In genomic region chr19:45159971-45160324, GRCh38 we compare ENCODE assay signal across 24 cellular contexts. TPM values are rescaled to one million over a fixed set of nuclear protein-coding genes. Genes with fewer than 3 reads are reported as not detected.
DNase-seq lines count a peak whose midpoint lies in the region; ATAC-seq, FAIRE-seq and TF ChIP-seq lines count a peak whose summit lies in the region.
"Had no signal": no experiment of that assay in that cellular context is flagged by ENCODE, and none has a peak within 500 bp of the region (broad histone marks: within the 10 kb centered on the region; RNA-seq: fewer than 3 reads in every experiment).

No MANE protein-coding gene starts in this region.

- H3K9me3 ChIP-seq in HepG2 (ENCODE audit: low read length) (no peaks in the 10 kb centered on the region), right lobe of liver (no peaks in the 10 kb centered on the region), WERI-Rb-1 (ENCODE audit: severe bottlenecking) (no peaks in the 10 kb centered on the region), mucosa of stomach (ENCODE audit: control insufficient read depth, low read length) (no peaks in the 10 kb centered on the region)
- H3K9me3 ChIP-seq: BLaER1 treated with 17β-estradiol and CSF1 and Interleukin-3, amounts not matched to agents 10 nM and 100 nM; HAP-1 had no signal

- H2AFZ ChIP-seq in HepG2 (ENCODE audit: low read length) = no peak overlapping the region

- TF ChIP-seq EP300 in HepG2 (IDR thresholded peaks at IDR 0.05; ENCODE audit: low read depth in 2 of 2, low read length in 2 of 2) (no peak), HepG2 (CRISPR knock-in tag; IDR thresholded peaks at IDR 0.05; ENCODE audit: borderline replicate concordance) (no peak)

- intact Hi-C loops in HepG2 (cut with micrococcal nuclease; ENCODE audit: unreplicated experiment) (no loop called here), right lobe of liver (cut with DNase I) (loop anchor here in 1 of 2 donors (10.0 kb wide), 1 partner anchor 185 kb away; the partner anchor contains the start of gene KLC3)

- no peak overlapping the region for H3K27ac ChIP-seq in HepG2 (ENCODE audit: extremely low read length, insufficient read depth, low read length)
- H3K27ac ChIP-seq in right lobe of liver = no peak overlapping the region
- peak overlapping the region; percentile 26; the same call in 1 of the 2 replicates for H3K27ac ChIP-seq in WERI-Rb-1
- H3K27ac ChIP-seq: BLaER1 treated with 17β-estradiol and CSF1 and Interleukin-3, amounts not matched to agents 10 nM and 100 nM had no signal

- H3K4me1 ChIP-seq in HepG2 (ENCODE audit: insufficient read depth, low read length) (peaks cover 91% of the 10 kb centered on the region), right lobe of liver (no peaks in the 10 kb centered on the region), mucosa of stomach (ENCODE audit: control insufficient read depth, insufficient read depth, low read length) (peaks cover 37% of the 10 kb centered on the region)

- H3K9ac ChIP-seq in HepG2 (ENCODE audit: insufficient read depth, low read depth, low read length) (no peak overlapping the region), mucosa of stomach (ENCODE audit: low read length) (peak overlapping the region; percentile 34)

- in situ Hi-C loops in HepG2 (cut with HindIII; ENCODE audit: extremely low pct_ligation_motif_present, low pct_unique_long_range_greater_than_20kb) = no loop called here

- H3K27me3 ChIP-seq in HepG2 (ENCODE audit: control insufficient read depth in 1 of 2, insufficient read depth in 2 of 2, low read length in 2 of 2) (peaks cover 12 to 59% of the 10 kb centered on the region in 2 experiments; a peak in 4 of 5 replicates), right lobe of liver (no peaks in the 10 kb centered on the region), WERI-Rb-1 (ENCODE audit: insufficient read depth, low read depth, severe bottlenecking) (no peaks in the 10 kb centered on the region), mucosa of stomach (ENCODE audit: control insufficient read depth, insufficient read depth, low read length) (peaks cover 41% of the 10 kb centered on the region)

- TF ChIP-seq CTCF in HepG2 (CRISPR knock-in tag; IDR thresholded peaks at IDR 0.05) (no peak), right lobe of liver (IDR thresholded peaks at IDR 0.05) (no peak), WERI-Rb-1 (IDR thresholded peaks at IDR 0.05; ENCODE audit: low read depth, low read length) (no peak)

- H3K4me2 ChIP-seq in HepG2 (ENCODE audit: low read depth, low read length) = no peak overlapping the region

- ATAC-seq in HepG2 (no peak), right lobe of liver (no peak)

- H3K79me2 ChIP-seq in HepG2 (ENCODE audit: insufficient read depth, low read length) = no peaks in the 10 kb centered on the region

- no TSS peak for BruUV-seq in HepG2 (replicated peaks; lab: Mats Ljungman, UMichigan)

- CTCF ChIA-PET in HepG2 (lab: Yijun Ruan, JAX; ENCODE audit: low intra/inter-chr PET ratio, low total read pairs) = no interaction called here

- POLR2A ChIA-PET in HepG2 (lab: Yijun Ruan, JAX) = no interaction called here

- TF ChIP-seq POLR2A in HepG2 (IDR thresholded peaks at IDR 0.05; ENCODE audit: insufficient read depth in 1 of 2, low read depth in 2 of 2, low read length in 2 of 2) = no peak
- no peak for TF ChIP-seq POLR2A in right lobe of liver (IDR thresholded peaks at IDR 0.05)

- H3K4me3 ChIP-seq in HepG2 (replicated peaks in 1 of 3; ENCODE audit: insufficient read depth in 1 of 3, low read depth in 2 of 3, low read length in 3 of 3) (peak overlapping the region in 1 of 3 experiments; percentile 3; a peak in 1 of 6 replicates), right lobe of liver (no peak overlapping the region), WERI-Rb-1 (ENCODE audit: low read depth, low read length) (no peak overlapping the region), mucosa of stomach (ENCODE audit: low read length) (no peak overlapping the region)
- H3K4me3 ChIP-seq: BLaER1 treated with 17β-estradiol and CSF1 and Interleukin-3, amounts not matched to agents 10 nM and 100 nM; HAP-1 had no signal

- WGBS in HepG2 (ENCODE audit: low lambda C conversion rate) = 19% methylated on average over 10 of the region's 10 CpGs
- WGBS in right lobe of liver (ENCODE audit: insufficient coverage, low coverage, low lambda C conversion rate, missing lambda C conversion rate) = 56% methylated on average over 8 of the region's 10 CpGs

- no peak for FAIRE-seq in HepG2 (lab: Jason Lieb, UNC)
- FAIRE-seq: A204.1, G401.6 had no signal

- TF ChIP-seq RAD21 in HepG2 (CRISPR knock-in tag; IDR thresholded peaks at IDR 0.05) = no peak

- no peaks in the 10 kb centered on the region for H3K36me3 ChIP-seq in HepG2 (replicated peaks in 1 of 2; ENCODE audit: control insufficient read depth in 1 of 2, insufficient read depth in 2 of 2, low read length in 2 of 2)
- H3K36me3 ChIP-seq in right lobe of liver = no peaks in the 10 kb centered on the region
- no peaks in the 10 kb centered on the region; the same call in 1 of the 2 replicates for H3K36me3 ChIP-seq in WERI-Rb-1
- H3K36me3 ChIP-seq in mucosa of stomach (ENCODE audit: control insufficient read depth, insufficient read depth, low read length) = no peaks in the 10 kb centered on the region
- H3K36me3 ChIP-seq: BLaER1 treated with 17β-estradiol and CSF1 and Interleukin-3, amounts not matched to agents 10 nM and 100 nM; HAP-1 had no signal

- H4K20me1 ChIP-seq in HepG2 (ENCODE audit: insufficient read depth, low read length) = no peaks in the 10 kb centered on the region

- DNase-seq in HepG2 (ENCODE audit: low spot score) = no peak
- no peak for DNase-seq in right lobe of liver
- peak; percentile 7 for DNase-seq in WERI-Rb-1
- no peak for DNase-seq in NCI-H1105 (lab: John Stamatoyannopoulos, UW)
- DNase-seq in NCI-H345 (lab: John Stamatoyannopoulos, UW) = no peak
- no peak for DNase-seq in ecto neural progenitor cell (ENCODE audit: low spot score)
- DNase-seq: CD4-positive, alpha-beta T cell; GOT3; HFFc6; NCI-H1048; NCI-H1417 treated with DMSO at 0.1 percent for 48 hours; NCI-H1694 treated with DMSO at 0.1 percent for 48 hours; NCI-H2081 treated with DMSO at 0.1 percent for 48 hours; NCI-H2171; NCI-H524 treated with DMSO at 0.1 percent for 48 hours; NCI-H774; PC-3; SHP77 had no signal

RNA-seq across cellular contexts. Expression of gene NKPD1, which starts 0.8 kb away (rescaled TPM):
- not detected in 2 replicates for total RNA-seq in HepG2 (2016; rRNA removed; fragmentation: Illumina TruSeq; extraction: Trizol)
- not detected in 2 replicates for total RNA-seq in HepG2 (2016; cell fraction: cytosol; rRNA removed; fragmentation: Illumina TruSeq; extraction: Trizol; ENCODE audit: low read depth)
- total RNA-seq in HepG2 (2016; cell fraction: insoluble cytoplasmic fraction; rRNA removed; fragmentation: Illumina TruSeq; extraction: Trizol) = not detected in 2 replicates
- not detected in 2 replicates for total RNA-seq in HepG2 (2016; cell fraction: membrane; rRNA removed; fragmentation: Illumina TruSeq; extraction: Trizol)
- total RNA-seq in HepG2 (2016; cell fraction: nucleus; rRNA removed; fragmentation: Illumina TruSeq; extraction: Trizol) = not detected in 2 replicates
- polyA plus RNA-seq in HepG2 (2011; rRNA removed) = 0.03 and 0.10 TPM in 2 replicates
- polyA plus RNA-seq in HepG2 (2011; cell fraction: cytosol; rRNA removed) = 0.03 and 0.04 TPM in 2 replicates
- polyA plus RNA-seq in HepG2 (2011; cell fraction: nucleus; rRNA removed) = 0.42 and 0.51 TPM in 2 replicates
- polyA plus RNA-seq in HepG2 (2012) = 0.04 TPM in 1 of 2 replicates, not detected in the other
- polyA plus RNA-seq in HepG2 (2016; cell fraction: cytosol; fragmentation: Illumina TruSeq; extraction: Trizol; ENCODE audit: low read depth) = not detected in 2 replicates
- polyA plus RNA-seq in HepG2 (2016; cell fraction: insoluble cytoplasmic fraction; fragmentation: Illumina TruSeq; extraction: Trizol; ENCODE audit: low read depth) = not detected in 2 replicates
- not detected in 2 replicates for polyA plus RNA-seq in HepG2 (2016; cell fraction: membrane; fragmentation: Illumina TruSeq; extraction: Trizol; ENCODE audit: low read depth)
- 0.14 TPM in 1 of 2 replicates, not detected in the other for polyA plus RNA-seq in HepG2 (2016; cell fraction: nucleus; fragmentation: Illumina TruSeq; extraction: Trizol; ENCODE audit: insufficient read depth, low read depth)
- polyA minus RNA-seq in HepG2 (2011; rRNA and poly(A)+ RNA removed; ENCODE audit: low replicate concordance) = 0.12 and 0.14 TPM in 2 replicates
- polyA minus RNA-seq in HepG2 (2011; cell fraction: cytosol; rRNA and poly(A)+ RNA removed) = not detected in 2 replicates
- 0.13 TPM in 1 of 2 replicates, not detected in the other for polyA minus RNA-seq in HepG2 (2011; cell fraction: nucleus; rRNA and poly(A)+ RNA removed)
- under 1 TPM in 1 of 6 experiments, not detected in 5; 0.06 TPM for total RNA-seq in right lobe of liver
- polyA plus RNA-seq: IgD-negative memory B cell had no signal

RNA-seq across cellular contexts. Expression of gene TRAPPC6A, which starts 18.1 kb away (rescaled TPM):
- 6.2 and 6.5 TPM in 2 replicates for total RNA-seq in HepG2 (2016; rRNA removed; fragmentation: Illumina TruSeq; extraction: Trizol)
- 5.2 and 6.6 TPM in 2 replicates for total RNA-seq in HepG2 (2016; cell fraction: cytosol; rRNA removed; fragmentation: Illumina TruSeq; extraction: Trizol; ENCODE audit: low read depth)
- 5.7 and 6.5 TPM in 2 replicates for total RNA-seq in HepG2 (2016; cell fraction: insoluble cytoplasmic fraction; rRNA removed; fragmentation: Illumina TruSeq; extraction: Trizol)
- 5.0 and 5.6 TPM in 2 replicates for total RNA-seq in HepG2 (2016; cell fraction: membrane; rRNA removed; fragmentation: Illumina TruSeq; extraction: Trizol)
- total RNA-seq in HepG2 (2016; cell fraction: nucleus; rRNA removed; fragmentation: Illumina TruSeq; extraction: Trizol) = 1.9 and 4.0 TPM in 2 replicates
- 21.0 and 27.2 TPM in 2 replicates for polyA plus RNA-seq in HepG2 (2011; rRNA removed)
- 38.4 and 42.6 TPM in 2 replicates for polyA plus RNA-seq in HepG2 (2011; cell fraction: cytosol; rRNA removed)
- polyA plus RNA-seq in HepG2 (2011; cell fraction: nucleus; rRNA removed) = 20.2 and 22.1 TPM in 2 replicates
- 20.1 and 25.3 TPM in 2 replicates for polyA plus RNA-seq in HepG2 (2012)
- polyA plus RNA-seq in HepG2 (2016; cell fraction: cytosol; fragmentation: Illumina TruSeq; extraction: Trizol; ENCODE audit: low read depth) = 7.8 and 8.7 TPM in 2 replicates
- 6.9 and 7.6 TPM in 2 replicates for polyA plus RNA-seq in HepG2 (2016; cell fraction: insoluble cytoplasmic fraction; fragmentation: Illumina TruSeq; extraction: Trizol; ENCODE audit: low read depth)
- polyA plus RNA-seq in HepG2 (2016; cell fraction: membrane; fragmentation: Illumina TruSeq; extraction: Trizol; ENCODE audit: low read depth) = 5.5 and 5.7 TPM in 2 replicates
- 4.9 and 6.4 TPM in 2 replicates for polyA plus RNA-seq in HepG2 (2016; cell fraction: nucleus; fragmentation: Illumina TruSeq; extraction: Trizol; ENCODE audit: insufficient read depth, low read depth)
- 2.0 and 9.1 TPM in 2 replicates for polyA minus RNA-seq in HepG2 (2011; rRNA and poly(A)+ RNA removed; ENCODE audit: low replicate concordance)
- 4.9 and 5.5 TPM in 2 replicates for polyA minus RNA-seq in HepG2 (2011; cell fraction: cytosol; rRNA and poly(A)+ RNA removed)
- polyA minus RNA-seq in HepG2 (2011; cell fraction: nucleus; rRNA and poly(A)+ RNA removed) = 3.6 and 5.5 TPM in 2 replicates
- total RNA-seq in right lobe of liver = 10 to 100 TPM; 13.1 to 33.3 (median 23.7) TPM

RNA-seq across cellular contexts. Expression of gene BLOC1S3, which starts 18.6 kb away (rescaled TPM):
- total RNA-seq in HepG2 (2016; rRNA removed; fragmentation: Illumina TruSeq; extraction: Trizol) (3.2 and 4.3 TPM in 2 replicates), right lobe of liver (10 to 100 TPM in 1 of 6 experiments, 1 to 10 TPM in 5; 4.7 to 17.0 (median 6.1) TPM)
- 1.4 TPM in 2 replicates for total RNA-seq in HepG2 (2016; cell fraction: cytosol; rRNA removed; fragmentation: Illumina TruSeq; extraction: Trizol; ENCODE audit: low read depth)
- 3.1 and 4.0 TPM in 2 replicates for total RNA-seq in HepG2 (2016; cell fraction: insoluble cytoplasmic fraction; rRNA removed; fragmentation: Illumina TruSeq; extraction: Trizol)
- total RNA-seq in HepG2 (2016; cell fraction: membrane; rRNA removed; fragmentation: Illumina TruSeq; extraction: Trizol) = 2.1 and 2.5 TPM in 2 replicates
- 3.4 and 3.8 TPM in 2 replicates for total RNA-seq in HepG2 (2016; cell fraction: nucleus; rRNA removed; fragmentation: Illumina TruSeq; extraction: Trizol)
- 4.8 TPM in 2 replicates for polyA plus RNA-seq in HepG2 (2011; rRNA removed)
- polyA plus RNA-seq in HepG2 (2011; cell fraction: cytosol; rRNA removed) = 3.4 TPM in 2 replicates
- polyA plus RNA-seq in HepG2 (2011; cell fraction: nucleus; rRNA removed) = 3.0 and 3.8 TPM in 2 replicates
- 3.5 and 3.6 TPM in 2 replicates for polyA plus RNA-seq in HepG2 (2012)
- polyA plus RNA-seq in HepG2 (2016; cell fraction: cytosol; fragmentation: Illumina TruSeq; extraction: Trizol; ENCODE audit: low read depth) = 2.6 and 2.9 TPM in 2 replicates
- 6.8 and 7.3 TPM in 2 replicates for polyA plus RNA-seq in HepG2 (2016; cell fraction: insoluble cytoplasmic fraction; fragmentation: Illumina TruSeq; extraction: Trizol; ENCODE audit: low read depth)
- 4.1 and 5.0 TPM in 2 replicates for polyA plus RNA-seq in HepG2 (2016; cell fraction: membrane; fragmentation: Illumina TruSeq; extraction: Trizol; ENCODE audit: low read depth)
- polyA plus RNA-seq in HepG2 (2016; cell fraction: nucleus; fragmentation: Illumina TruSeq; extraction: Trizol; ENCODE audit: insufficient read depth, low read depth) = 6.8 and 9.9 TPM in 2 replicates
- 9.1 and 11.7 TPM in 2 replicates for polyA minus RNA-seq in HepG2 (2011; rRNA and poly(A)+ RNA removed; ENCODE audit: low replicate concordance)
- polyA minus RNA-seq in HepG2 (2011; cell fraction: cytosol; rRNA and poly(A)+ RNA removed) = 4.1 and 6.6 TPM in 2 replicates
- 2.5 and 2.6 TPM in 2 replicates for polyA minus RNA-seq in HepG2 (2011; cell fraction: nucleus; rRNA and poly(A)+ RNA removed)
